ENCODE assay signal across 28 cellular contexts in the genomic region with DNA sequence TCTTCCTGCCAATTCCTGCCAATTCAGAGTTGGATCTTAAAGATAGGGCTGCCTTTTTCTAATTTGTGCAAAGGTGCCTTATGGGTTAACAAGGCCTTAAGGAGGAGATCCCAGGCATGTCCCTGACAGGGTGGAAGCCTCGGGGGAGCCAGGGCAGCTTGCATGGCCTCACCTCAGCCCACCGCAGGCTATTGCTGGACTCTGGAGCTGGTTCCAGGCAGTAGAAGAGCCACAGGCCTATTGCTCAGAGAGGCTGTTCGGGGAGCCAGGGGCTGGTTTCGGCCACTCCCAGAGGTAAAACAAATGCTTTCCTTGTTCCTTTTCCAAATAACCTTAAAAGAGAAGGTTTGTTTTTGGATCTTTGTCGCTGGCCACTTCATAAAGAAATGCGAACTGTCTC.
"Had no signal": no experiment of that assay in that cellular context is flagged by ENCODE, and none has a peak within 500 bp of the region (broad histone marks: within the 10 kb centered on the region; RNA-seq: fewer than 3 reads in every experiment).

No MANE protein-coding gene starts in this region.

- H3K27ac ChIP-seq: brain microvascular endothelial cell, coronary artery, dorsolateral prefrontal cortex had no signal

- H3K4me3 ChIP-seq: coronary artery, dorsolateral prefrontal cortex had no signal

- H3K27me3 ChIP-seq: brain microvascular endothelial cell had no signal

- FAIRE-seq: astrocyte, frontal cortex had no signal

- H3K27ac Mint-ChIP-seq: activated CD4-positive, alpha-beta memory T cell treated with anti-CD3 and anti-CD28 coated beads for 36 hours; activated CD4-positive, alpha-beta T cell treated with anti-CD3 and anti-CD28 coated beads for 36 hours; activated CD4-positive, alpha-beta T cell treated with anti-CD3 and anti-CD28 coated beads, Interleukin-2, amount 10 ng/mL, durations not matched to agents 24 days and 14 days; activated CD8-positive, alpha-beta memory T cell treated with anti-CD3 and anti-CD28 coated beads, Interleukin-2, amount 10 ng/mL, durations not matched to agents 7 days and 5 days; activated CD8-positive, alpha-beta T cell treated with anti-CD3 and anti-CD28 coated beads, Interleukin-2, amount 10 ng/mL, durations not matched to agents 7 days and 5 days; activated naive CD8-positive, alpha-beta T cell; activated T-cell treated with anti-CD3 and anti-CD28 coated beads, Interleukin-2, amount 50 U/mL, for 72 hours; dendritic cell treated with granulocyte-macrophage colony-stimulating factor and Interleukin-4, amounts not matched to agents 40 ng/mL and 50 ng/mL, for 4 days; endodermal cell had no signal

- H3K4me3 Mint-ChIP-seq: activated CD4-positive, alpha-beta memory T cell treated with anti-CD3 and anti-CD28 coated beads for 36 hours; activated CD4-positive, alpha-beta T cell treated with anti-CD3 and anti-CD28 coated beads for 36 hours; activated CD4-positive, alpha-beta T cell treated with anti-CD3 and anti-CD28 coated beads, Interleukin-2, amount 10 ng/mL, durations not matched to agents 24 days and 14 days; activated CD8-positive, alpha-beta memory T cell treated with anti-CD3 and anti-CD28 coated beads, Interleukin-2, amount 10 ng/mL, durations not matched to agents 7 days and 5 days; activated CD8-positive, alpha-beta T cell treated with anti-CD3 and anti-CD28 coated beads, Interleukin-2, amount 10 ng/mL, durations not matched to agents 7 days and 5 days; activated naive CD8-positive, alpha-beta T cell; activated T-cell treated with anti-CD3 and anti-CD28 coated beads, Interleukin-2, amount 50 U/mL, for 72 hours; central memory CD8-positive, alpha-beta T cell; dendritic cell treated with granulocyte-macrophage colony-stimulating factor and Interleukin-4, amounts not matched to agents 40 ng/mL and 50 ng/mL, for 4 days; endodermal cell had no signal

- H3K36me3 ChIP-seq: brain microvascular endothelial cell had no signal

- H3K9me3 Mint-ChIP-seq: activated CD4-positive, alpha-beta memory T cell treated with anti-CD3 and anti-CD28 coated beads for 36 hours; activated CD4-positive, alpha-beta T cell treated with anti-CD3 and anti-CD28 coated beads, Interleukin-2, amount 10 ng/mL, durations not matched to agents 24 days and 14 days; central memory CD8-positive, alpha-beta T cell; dendritic cell treated with granulocyte-macrophage colony-stimulating factor and Interleukin-4, amounts not matched to agents 40 ng/mL and 50 ng/mL, for 4 days had no signal

- H3K4me1 Mint-ChIP-seq: activated CD4-positive, alpha-beta T cell treated with anti-CD3 and anti-CD28 coated beads for 36 hours; activated CD4-positive, alpha-beta T cell treated with anti-CD3 and anti-CD28 coated beads, Interleukin-2, amount 10 ng/mL, durations not matched to agents 24 days and 14 days; activated CD8-positive, alpha-beta memory T cell treated with anti-CD3 and anti-CD28 coated beads, Interleukin-2, amount 10 ng/mL, durations not matched to agents 7 days and 5 days; central memory CD8-positive, alpha-beta T cell; endodermal cell had no signal

- H3K27me3 Mint-ChIP-seq: dendritic cell treated with granulocyte-macrophage colony-stimulating factor and Interleukin-4, amounts not matched to agents 40 ng/mL and 50 ng/mL, for 4 days had no signal

- ATAC-seq: activated CD4-positive, alpha-beta T cell treated with anti-CD3 and anti-CD28 coated beads for 36 hours; activated CD8-positive, alpha-beta memory T cell treated with anti-CD3 and anti-CD28 coated beads, Interleukin-2, amount 10 ng/mL, durations not matched to agents 7 days and 5 days; activated CD8-positive, alpha-beta T cell treated with anti-CD3 and anti-CD28 coated beads, Interleukin-2, amount 10 ng/mL, durations not matched to agents 7 days and 5 days; activated T-cell treated with anti-CD3 and anti-CD28 coated beads, Interleukin-2, amount 50 U/mL, for 72 hours; esophagus mucosa had no signal

- DNase-seq: activated CD4-positive, alpha-beta memory T cell treated with anti-CD3 and anti-CD28 coated beads for 36 hours; activated CD4-positive, alpha-beta T cell treated with anti-CD3 and anti-CD28 coated beads for 36 hours; activated CD4-positive, alpha-beta T cell treated with anti-CD3 and anti-CD28 coated beads, Interleukin-2, amount 10 ng/mL, durations not matched to agents 24 days and 14 days; activated CD4-positive, CD25-positive, alpha-beta regulatory T cell; activated CD4-positive, CD25-positive, alpha-beta regulatory T cell treated with anti-CD3 and anti-CD28 coated beads, Interleukin-2, amount 50 U/mL, for 72 hours; activated CD8-positive, alpha-beta memory T cell treated with anti-CD3 and anti-CD28 coated beads, Interleukin-2, amount 10 ng/mL, durations not matched to agents 7 days and 5 days; activated CD8-positive, alpha-beta memory T cell treated with anti-CD3 and anti-CD28 coated beads, Interleukin-2, amount 50 U/mL, for 4 hours; activated CD8-positive, alpha-beta T cell treated with anti-CD3 and anti-CD28 coated beads, Interleukin-2, amount 10 ng/mL, durations not matched to agents 7 days and 5 days; activated gamma-delta T cell; activated naive CD4-positive, alpha-beta T cell treated with anti-CD3 and anti-CD28 coated beads, Interleukin-2, amount 50 U/mL, for 16 hours; activated naive CD4-positive, alpha-beta T cell treated with Interleukin-2 at 50 U/mL for 16 hours; activated T-cell treated with anti-CD3 and anti-CD28 coated beads, Interleukin-2, amount 50 U/mL, for 1 hour; activated T-cell treated with anti-CD3 and anti-CD28 coated beads, Interleukin-2, amount 50 U/mL, for 72 hours; amniotic stem cell; anterior cingulate cortex; brain microvascular endothelial cell; dorsolateral prefrontal cortex; effector memory CD4-positive, alpha-beta T cell; endodermal cell; foreskin fibroblast; T-helper 2 cell had no signal

- H3K36me3 Mint-ChIP-seq: activated CD4-positive, alpha-beta memory T cell treated with anti-CD3 and anti-CD28 coated beads for 36 hours; activated CD8-positive, alpha-beta memory T cell treated with anti-CD3 and anti-CD28 coated beads, Interleukin-2, amount 10 ng/mL, durations not matched to agents 7 days and 5 days; activated naive CD8-positive, alpha-beta T cell had no signal
